40 cellular contexts compared by ENCODE assay signal in the genomic region with DNA sequence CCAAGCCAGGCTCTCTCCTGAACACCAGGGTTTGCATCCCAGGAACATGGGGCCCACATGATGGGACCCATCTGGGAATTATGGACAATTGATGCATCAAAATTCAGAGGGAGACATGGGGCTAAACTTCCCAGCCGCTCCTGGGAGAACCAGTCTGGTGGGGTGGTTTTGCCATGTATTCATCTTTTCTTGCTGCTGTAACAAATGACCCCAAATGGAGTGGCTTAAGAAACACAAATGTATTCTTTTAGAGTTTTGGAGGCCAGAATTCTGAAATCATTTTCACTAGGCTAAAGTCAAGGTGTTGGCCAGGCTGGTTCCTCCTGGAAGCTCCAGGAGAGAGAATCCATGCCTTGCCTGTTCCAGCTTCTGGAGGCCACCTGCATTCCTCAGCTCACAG. TPM values are rescaled to one million over a fixed set of nuclear protein-coding genes. Genes with fewer than 3 reads are reported as not detected.
"Had no signal": no experiment of that assay in that cellular context is flagged by ENCODE, and none has a peak within 500 bp of the region (broad histone marks: within the 10 kb centered on the region; RNA-seq: fewer than 3 reads in every experiment).

No MANE protein-coding gene starts in this region.

- H3K4me3 ChIP-seq: adrenal gland, ascending aorta, breast epithelium, cardiac muscle cell had no signal

- H3K9me3 ChIP-seq: adrenal gland, ascending aorta, breast epithelium had no signal

- ATAC-seq: activated naive CD4-positive, alpha-beta T cell treated with anti-CD3 and anti-CD28 coated beads, Interleukin-2, amount 50 U/mL, for 72 hours; activated naive CD8-positive, alpha-beta T cell treated with anti-CD3 and anti-CD28 coated beads, Interleukin-2, amount 50 U/mL, for 24 hours; activated T-cell treated with anti-CD3 and anti-CD28 coated beads, Interleukin-2, amount 50 U/mL, for 4 hours; activated T-cell treated with anti-CD3 and anti-CD28 coated beads, Interleukin-2, amount 50 U/mL, for 72 hours; activated T-helper 17 cell treated with anti-CD3 and anti-CD28 coated beads, Interleukin-2, amount 50 U/mL, for 72 hours had no signal

- H3K4me1 Mint-ChIP-seq: activated naive CD4-positive, alpha-beta T cell treated with anti-CD3 and anti-CD28 coated beads, Interleukin-2, amount 10 ng/mL, durations not matched to agents 7 days and 5 days; activated naive CD4-positive, alpha-beta T cell treated with anti-CD3 and anti-CD28 coated beads, Interleukin-2, amount 50 U/mL, for 24 hours; activated naive CD8-positive, alpha-beta T cell treated with anti-CD3 and anti-CD28 coated beads for 36 hours; activated naive CD8-positive, alpha-beta T cell treated with anti-CD3 and anti-CD28 coated beads, Interleukin-2, amount 10 ng/mL, durations not matched to agents 7 days and 5 days; activated naive CD8-positive, alpha-beta T cell treated with anti-CD3 and anti-CD28 coated beads, Interleukin-2, amount 50 U/mL, for 24 hours; activated T-helper 17 cell treated with anti-CD3 and anti-CD28 coated beads, Interleukin-2, amount 50 U/mL, for 72 hours; central memory CD8-positive, alpha-beta T cell had no signal

- FAIRE-seq: astrocyte, bronchial epithelial cell had no signal

- H3K27ac ChIP-seq: adrenal gland, ascending aorta, brain microvascular endothelial cell, breast epithelium, cardiac muscle cell had no signal

- H3K27me3 ChIP-seq: adrenal gland, ascending aorta, breast epithelium had no signal

- H3K4me1 ChIP-seq: adrenal gland, ascending aorta, breast epithelium had no signal

- H3K36me3 ChIP-seq: adrenal gland, ascending aorta, brain microvascular endothelial cell, breast epithelium, cardiac muscle cell had no signal

- H3K9me3 Mint-ChIP-seq: activated naive CD4-positive, alpha-beta T cell treated with anti-CD3 and anti-CD28 coated beads for 36 hours; activated naive CD4-positive, alpha-beta T cell treated with anti-CD3 and anti-CD28 coated beads, Interleukin-2, amount 10 ng/mL, durations not matched to agents 7 days and 5 days; activated naive CD4-positive, alpha-beta T cell treated with anti-CD3 and anti-CD28 coated beads, Interleukin-2, amount 50 U/mL, for 24 hours; activated naive CD4-positive, alpha-beta T cell treated with anti-CD3 and anti-CD28 coated beads, Interleukin-2, amount 50 U/mL, for 72 hours; activated naive CD8-positive, alpha-beta T cell treated with anti-CD3 and anti-CD28 coated beads for 36 hours; activated naive CD8-positive, alpha-beta T cell treated with anti-CD3 and anti-CD28 coated beads, Interleukin-2, amount 10 ng/mL, durations not matched to agents 7 days and 5 days; activated naive CD8-positive, alpha-beta T cell treated with anti-CD3 and anti-CD28 coated beads, Interleukin-2, amount 50 U/mL, for 24 hours; activated T-cell treated with anti-CD3 and anti-CD28 coated beads, Interleukin-2, amount 50 U/mL, for 24 hours; activated T-cell treated with anti-CD3 and anti-CD28 coated beads, Interleukin-2, amount 50 U/mL, for 4 hours; activated T-cell treated with anti-CD3 and anti-CD28 coated beads, Interleukin-2, amount 50 U/mL, for 72 hours; activated T-helper 1 cell treated with anti-CD3 and anti-CD28 coated beads, Interleukin-12 subunit alpha, Interleukin-12 subunit beta, Interleukin-2, Interleukin-4 antibody, amounts not matched to agents 30 ng/mL and 10 ng/mL and 1 ng/mL, durations not matched to agents 14 hours and 24 hours and 36 hours; activated T-helper 17 cell treated with anti-CD3 and anti-CD28 coated beads, Interleukin-2, amount 50 U/mL, for 72 hours; activated T-helper 2 cell treated with anti-CD3 and anti-CD28 coated beads, Interferon-gamma antibody, Interleukin-2, Interleukin-4, amounts not matched to agents 10 μg/mL and 5 μg/mL and 100 μg/mL, durations not matched to agents 14 hours and 24 hours and 36 hours; brain; central memory CD8-positive, alpha-beta T cell had no signal

- H3K27ac Mint-ChIP-seq: activated naive CD4-positive, alpha-beta T cell treated with anti-CD3 and anti-CD28 coated beads for 36 hours; activated naive CD4-positive, alpha-beta T cell treated with anti-CD3 and anti-CD28 coated beads, Interleukin-2, amount 10 ng/mL, durations not matched to agents 7 days and 5 days; activated naive CD4-positive, alpha-beta T cell treated with anti-CD3 and anti-CD28 coated beads, Interleukin-2, amount 50 U/mL, for 24 hours; activated naive CD4-positive, alpha-beta T cell treated with anti-CD3 and anti-CD28 coated beads, Interleukin-2, amount 50 U/mL, for 72 hours; activated naive CD8-positive, alpha-beta T cell; activated naive CD8-positive, alpha-beta T cell treated with anti-CD3 and anti-CD28 coated beads for 36 hours; activated naive CD8-positive, alpha-beta T cell treated with anti-CD3 and anti-CD28 coated beads, Interleukin-2, amount 10 ng/mL, durations not matched to agents 7 days and 5 days; activated naive CD8-positive, alpha-beta T cell treated with anti-CD3 and anti-CD28 coated beads, Interleukin-2, amount 50 U/mL, for 24 hours; activated T-cell treated with anti-CD3 and anti-CD28 coated beads, Interleukin-2, amount 50 U/mL, for 24 hours; activated T-cell treated with anti-CD3 and anti-CD28 coated beads, Interleukin-2, amount 50 U/mL, for 72 hours; activated T-helper 1 cell treated with anti-CD3 and anti-CD28 coated beads, Interleukin-12 subunit alpha, Interleukin-12 subunit beta, Interleukin-2, Interleukin-4 antibody, amounts not matched to agents 30 ng/mL and 10 ng/mL and 1 ng/mL, durations not matched to agents 14 hours and 24 hours and 36 hours; activated T-helper 17 cell treated with anti-CD3 and anti-CD28 coated beads, Interleukin-2, amount 50 U/mL, for 72 hours; activated T-helper 2 cell treated with anti-CD3 and anti-CD28 coated beads, Interferon-gamma antibody, Interleukin-2, Interleukin-4, amounts not matched to agents 10 μg/mL and 5 μg/mL and 100 μg/mL, durations not matched to agents 14 hours and 24 hours and 36 hours; brain had no signal

- H3K36me3 Mint-ChIP-seq: activated naive CD4-positive, alpha-beta T cell treated with anti-CD3 and anti-CD28 coated beads, Interleukin-2, amount 10 ng/mL, durations not matched to agents 7 days and 5 days; activated naive CD4-positive, alpha-beta T cell treated with anti-CD3 and anti-CD28 coated beads, Interleukin-2, amount 50 U/mL, for 24 hours; activated naive CD4-positive, alpha-beta T cell treated with anti-CD3 and anti-CD28 coated beads, Interleukin-2, amount 50 U/mL, for 72 hours; activated naive CD8-positive, alpha-beta T cell; activated naive CD8-positive, alpha-beta T cell treated with anti-CD3 and anti-CD28 coated beads for 36 hours; activated naive CD8-positive, alpha-beta T cell treated with anti-CD3 and anti-CD28 coated beads, Interleukin-2, amount 10 ng/mL, durations not matched to agents 7 days and 5 days had no signal

- DNase-seq: activated effector memory CD4-positive, alpha-beta T cell treated with anti-CD3 and anti-CD28 coated beads, Interleukin-2, amount 50 U/mL, for 16 hours; activated effector memory CD4-positive, alpha-beta T cell treated with Interleukin-2 at 50 U/mL for 16 hours; activated gamma-delta T cell; activated gamma-delta T cell treated with Interleukin-2 at 50 U/mL for 16 hours; activated naive CD4-positive, alpha-beta T cell; activated naive CD4-positive, alpha-beta T cell treated with anti-CD3 and anti-CD28 coated beads for 36 hours; activated naive CD4-positive, alpha-beta T cell treated with anti-CD3 and anti-CD28 coated beads, Interleukin-2, amount 10 ng/mL, durations not matched to agents 7 days and 5 days; activated naive CD4-positive, alpha-beta T cell treated with anti-CD3 and anti-CD28 coated beads, Interleukin-2, amount 50 U/mL, for 16 hours; activated naive CD4-positive, alpha-beta T cell treated with Interleukin-2 at 50 U/mL for 16 hours; activated naive CD8-positive, alpha-beta T cell treated with anti-CD3 and anti-CD28 coated beads for 36 hours; activated naive CD8-positive, alpha-beta T cell treated with anti-CD3 and anti-CD28 coated beads, Interleukin-2, amount 10 ng/mL, durations not matched to agents 7 days and 5 days; activated naive CD8-positive, alpha-beta T cell treated with anti-CD3 and anti-CD28 coated beads, Interleukin-2, amount 50 U/mL, for 24 hours; activated T-cell treated with anti-CD3 and anti-CD28 coated beads for 4 hours; activated T-cell treated with anti-CD3 and anti-CD28 coated beads, Interleukin-2, amount 50 U/mL, for 1 hour; activated T-cell treated with anti-CD3 and anti-CD28 coated beads, Interleukin-2, amount 50 U/mL, for 24 hours; activated T-cell treated with anti-CD3 and anti-CD28 coated beads, Interleukin-2, amount 50 U/mL, for 4 hours; activated T-cell treated with anti-CD3 and anti-CD28 coated beads, Interleukin-2, amount 50 U/mL, for 48 hours; activated T-cell treated with anti-CD3 and anti-CD28 coated beads, Interleukin-2, amount 50 U/mL, for 72 hours; adrenal gland; amniotic stem cell; amygdala; anterior cingulate cortex; aorta; brain microvascular endothelial cell; caudate nucleus; central memory CD4-positive, alpha-beta T cell; cerebellar nuclear complex had no signal

- H3K4me3 Mint-ChIP-seq: activated naive CD4-positive, alpha-beta T cell treated with anti-CD3 and anti-CD28 coated beads for 36 hours; activated naive CD4-positive, alpha-beta T cell treated with anti-CD3 and anti-CD28 coated beads, Interleukin-2, amount 10 ng/mL, durations not matched to agents 7 days and 5 days; activated naive CD4-positive, alpha-beta T cell treated with anti-CD3 and anti-CD28 coated beads, Interleukin-2, amount 50 U/mL, for 24 hours; activated naive CD8-positive, alpha-beta T cell; activated naive CD8-positive, alpha-beta T cell treated with anti-CD3 and anti-CD28 coated beads for 36 hours; activated naive CD8-positive, alpha-beta T cell treated with anti-CD3 and anti-CD28 coated beads, Interleukin-2, amount 10 ng/mL, durations not matched to agents 7 days and 5 days; activated naive CD8-positive, alpha-beta T cell treated with anti-CD3 and anti-CD28 coated beads, Interleukin-2, amount 50 U/mL, for 24 hours; activated T-cell treated with anti-CD3 and anti-CD28 coated beads, Interleukin-2, amount 50 U/mL, for 24 hours; activated T-cell treated with anti-CD3 and anti-CD28 coated beads, Interleukin-2, amount 50 U/mL, for 4 hours; activated T-cell treated with anti-CD3 and anti-CD28 coated beads, Interleukin-2, amount 50 U/mL, for 72 hours; activated T-helper 1 cell treated with anti-CD3 and anti-CD28 coated beads, Interleukin-12 subunit alpha, Interleukin-12 subunit beta, Interleukin-2, Interleukin-4 antibody, amounts not matched to agents 30 ng/mL and 10 ng/mL and 1 ng/mL, durations not matched to agents 14 hours and 24 hours and 36 hours; activated T-helper 17 cell treated with anti-CD3 and anti-CD28 coated beads, Interleukin-2, amount 50 U/mL, for 72 hours; brain; central memory CD8-positive, alpha-beta T cell had no signal

RNA-seq across cellular contexts. Expression of gene SLC13A3, which starts 6.5 kb away (rescaled TPM):
- total RNA-seq: activated naive CD4-positive, alpha-beta T cell treated with anti-CD3 and anti-CD28 coated beads for 36 hours; activated naive CD4-positive, alpha-beta T cell treated with anti-CD3 and anti-CD28 coated beads, Interleukin-2, amount 50 U/mL, for 72 hours; activated naive CD8-positive, alpha-beta T cell treated with anti-CD3 and anti-CD28 coated beads for 36 hours; activated T-helper 1 cell treated with anti-CD3 and anti-CD28 coated beads, Interleukin-12 subunit alpha, Interleukin-12 subunit beta, Interleukin-2, Interleukin-4 antibody, amounts not matched to agents 30 ng/mL and 10 ng/mL and 1 ng/mL, durations not matched to agents 14 hours and 24 hours and 36 hours; activated T-helper 17 cell treated with anti-CD3 and anti-CD28 coated beads, Interleukin-2, amount 50 U/mL, for 72 hours; activated T-helper 2 cell treated with anti-CD3 and anti-CD28 coated beads, Interferon-gamma antibody, Interleukin-2, Interleukin-4, amounts not matched to agents 10 μg/mL and 5 μg/mL and 100 μg/mL, durations not matched to agents 14 hours and 24 hours and 36 hours; ascending aorta had no signal
